Comparison of ENCODE assay signal across 17 cellular contexts in genomic region chr1:248273225-248273624, GRCh38. TPM values are rescaled to one million over a fixed set of nuclear protein-coding genes. Genes with fewer than 3 reads are reported as not detected.
"Had no signal": no experiment of that assay in that cellular context is flagged by ENCODE, and none has a peak within 500 bp of the region (broad histone marks: within the 10 kb centered on the region; RNA-seq: fewer than 3 reads in every experiment).

No MANE protein-coding gene starts in this region.

RNA-seq across cellular contexts. Expression of gene OR2T33, which starts 4.6 kb away (rescaled TPM):
- total RNA-seq: activated CD4-positive, alpha-beta memory T cell treated with anti-CD3 and anti-CD28 coated beads, Interleukin-2, amount 10 ng/mL, durations not matched to agents 7 days and 5 days; activated CD4-positive, alpha-beta T cell treated with anti-CD3 and anti-CD28 coated beads for 36 hours; activated CD4-positive, alpha-beta T cell treated with anti-CD3 and anti-CD28 coated beads, Interleukin-2, amount 10 ng/mL, durations not matched to agents 7 days and 5 days; activated CD8-positive, alpha-beta memory T cell treated with anti-CD3 and anti-CD28 coated beads, Interleukin-2, amount 10 ng/mL, durations not matched to agents 7 days and 5 days; activated CD8-positive, alpha-beta T cell treated with anti-CD3 and anti-CD28 coated beads, Interleukin-2, amount 10 ng/mL, durations not matched to agents 7 days and 5 days; activated naive CD8-positive, alpha-beta T cell treated with anti-CD3 and anti-CD28 coated beads, Interleukin-2, amount 10 ng/mL, durations not matched to agents 7 days and 5 days; activated T-helper 2 cell treated with anti-CD3 and anti-CD28 coated beads, Interferon-gamma antibody, Interleukin-2, Interleukin-4, amounts not matched to agents 10 μg/mL and 5 μg/mL and 100 μg/mL, durations not matched to agents 14 hours and 24 hours and 36 hours; astrocyte; body of pancreas; breast epithelium; cardiac septum; T-cell; T-helper 1 cell treated with Interleukin-12 subunit alpha and Interleukin-12 subunit beta and Interleukin-4 antibody, amounts not matched to agents 30 ng/mL and 1 ng/mL, for 36 hours; T-helper 17 cell; T-helper 2 cell treated with Interferon-gamma antibody and Interleukin-4, amounts not matched to agents 100 ng/mL and 5 ng/mL, for 36 hours; WTC11 had no signal
- polyA plus RNA-seq: adipose tissue had no signal

RNA-seq across cellular contexts. Expression of gene OR2T12, which starts 30.0 kb away (rescaled TPM):
- total RNA-seq: activated CD4-positive, alpha-beta memory T cell treated with anti-CD3 and anti-CD28 coated beads, Interleukin-2, amount 10 ng/mL, durations not matched to agents 7 days and 5 days; activated CD4-positive, alpha-beta T cell treated with anti-CD3 and anti-CD28 coated beads for 36 hours; activated CD4-positive, alpha-beta T cell treated with anti-CD3 and anti-CD28 coated beads, Interleukin-2, amount 10 ng/mL, durations not matched to agents 7 days and 5 days; activated CD8-positive, alpha-beta memory T cell treated with anti-CD3 and anti-CD28 coated beads, Interleukin-2, amount 10 ng/mL, durations not matched to agents 7 days and 5 days; activated CD8-positive, alpha-beta T cell treated with anti-CD3 and anti-CD28 coated beads, Interleukin-2, amount 10 ng/mL, durations not matched to agents 7 days and 5 days; activated naive CD8-positive, alpha-beta T cell treated with anti-CD3 and anti-CD28 coated beads, Interleukin-2, amount 10 ng/mL, durations not matched to agents 7 days and 5 days; activated T-helper 2 cell treated with anti-CD3 and anti-CD28 coated beads, Interferon-gamma antibody, Interleukin-2, Interleukin-4, amounts not matched to agents 10 μg/mL and 5 μg/mL and 100 μg/mL, durations not matched to agents 14 hours and 24 hours and 36 hours; astrocyte; body of pancreas; breast epithelium; cardiac septum; T-cell; T-helper 1 cell treated with Interleukin-12 subunit alpha and Interleukin-12 subunit beta and Interleukin-4 antibody, amounts not matched to agents 30 ng/mL and 1 ng/mL, for 36 hours; T-helper 17 cell; T-helper 2 cell treated with Interferon-gamma antibody and Interleukin-4, amounts not matched to agents 100 ng/mL and 5 ng/mL, for 36 hours; WTC11 had no signal
- polyA plus RNA-seq: adipose tissue had no signal

RNA-seq across cellular contexts. Expression of gene OR2M4, which starts 42.0 kb away (rescaled TPM):
- total RNA-seq: activated CD4-positive, alpha-beta memory T cell treated with anti-CD3 and anti-CD28 coated beads, Interleukin-2, amount 10 ng/mL, durations not matched to agents 7 days and 5 days; activated CD4-positive, alpha-beta T cell treated with anti-CD3 and anti-CD28 coated beads for 36 hours; activated CD4-positive, alpha-beta T cell treated with anti-CD3 and anti-CD28 coated beads, Interleukin-2, amount 10 ng/mL, durations not matched to agents 7 days and 5 days; activated CD8-positive, alpha-beta memory T cell treated with anti-CD3 and anti-CD28 coated beads, Interleukin-2, amount 10 ng/mL, durations not matched to agents 7 days and 5 days; activated CD8-positive, alpha-beta T cell treated with anti-CD3 and anti-CD28 coated beads, Interleukin-2, amount 10 ng/mL, durations not matched to agents 7 days and 5 days; activated naive CD8-positive, alpha-beta T cell treated with anti-CD3 and anti-CD28 coated beads, Interleukin-2, amount 10 ng/mL, durations not matched to agents 7 days and 5 days; activated T-helper 2 cell treated with anti-CD3 and anti-CD28 coated beads, Interferon-gamma antibody, Interleukin-2, Interleukin-4, amounts not matched to agents 10 μg/mL and 5 μg/mL and 100 μg/mL, durations not matched to agents 14 hours and 24 hours and 36 hours; astrocyte; body of pancreas; cardiac septum; T-cell; T-helper 1 cell treated with Interleukin-12 subunit alpha and Interleukin-12 subunit beta and Interleukin-4 antibody, amounts not matched to agents 30 ng/mL and 1 ng/mL, for 36 hours; T-helper 17 cell; T-helper 2 cell treated with Interferon-gamma antibody and Interleukin-4, amounts not matched to agents 100 ng/mL and 5 ng/mL, for 36 hours; WTC11 had no signal
- polyA plus RNA-seq: adipose tissue had no signal

RNA-seq across cellular contexts. Expression of gene OR2M7, which starts 51.1 kb away (rescaled TPM):
- total RNA-seq: activated CD4-positive, alpha-beta memory T cell treated with anti-CD3 and anti-CD28 coated beads, Interleukin-2, amount 10 ng/mL, durations not matched to agents 7 days and 5 days; activated CD4-positive, alpha-beta T cell treated with anti-CD3 and anti-CD28 coated beads for 36 hours; activated CD4-positive, alpha-beta T cell treated with anti-CD3 and anti-CD28 coated beads, Interleukin-2, amount 10 ng/mL, durations not matched to agents 7 days and 5 days; activated CD8-positive, alpha-beta memory T cell treated with anti-CD3 and anti-CD28 coated beads, Interleukin-2, amount 10 ng/mL, durations not matched to agents 7 days and 5 days; activated CD8-positive, alpha-beta T cell treated with anti-CD3 and anti-CD28 coated beads, Interleukin-2, amount 10 ng/mL, durations not matched to agents 7 days and 5 days; activated naive CD8-positive, alpha-beta T cell treated with anti-CD3 and anti-CD28 coated beads, Interleukin-2, amount 10 ng/mL, durations not matched to agents 7 days and 5 days; activated T-helper 2 cell treated with anti-CD3 and anti-CD28 coated beads, Interferon-gamma antibody, Interleukin-2, Interleukin-4, amounts not matched to agents 10 μg/mL and 5 μg/mL and 100 μg/mL, durations not matched to agents 14 hours and 24 hours and 36 hours; astrocyte; body of pancreas; breast epithelium; cardiac septum; T-cell; T-helper 1 cell treated with Interleukin-12 subunit alpha and Interleukin-12 subunit beta and Interleukin-4 antibody, amounts not matched to agents 30 ng/mL and 1 ng/mL, for 36 hours; T-helper 17 cell; T-helper 2 cell treated with Interferon-gamma antibody and Interleukin-4, amounts not matched to agents 100 ng/mL and 5 ng/mL, for 36 hours; WTC11 had no signal
- polyA plus RNA-seq: adipose tissue had no signal
